ENCODE assay signal across 26 cellular contexts in the genomic region with DNA sequence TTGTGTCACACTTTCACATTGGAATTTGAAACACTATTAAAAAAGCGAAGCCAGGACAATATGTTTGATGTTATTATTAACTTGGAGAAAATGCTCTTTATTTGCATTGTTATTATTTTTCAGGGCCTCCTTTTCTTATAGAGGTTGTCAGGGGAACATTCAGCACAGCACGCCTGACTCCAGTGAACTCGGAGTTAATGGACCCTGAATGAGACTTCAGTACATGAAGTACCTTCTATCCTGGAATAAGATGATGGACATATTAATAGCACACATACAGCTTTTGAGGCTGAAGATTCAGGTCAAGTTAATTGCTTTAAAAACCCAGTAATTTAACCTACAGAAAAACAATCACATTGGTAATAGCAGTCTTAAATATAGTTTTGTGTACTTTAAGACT.
"Had no signal": no experiment of that assay in that cellular context is flagged by ENCODE, and none has a peak within 500 bp of the region (broad histone marks: within the 10 kb centered on the region; RNA-seq: fewer than 3 reads in every experiment).

No MANE protein-coding gene starts in this region.

- H3K36me3 Mint-ChIP-seq: naive thymus-derived CD8-positive, alpha-beta T cell; neural progenitor cell; stimulated activated memory B cell treated with anti-CD40 and anti-IgM and Interleukin-4, amounts not matched to agents 10 μg/mL and 1 μg/mL and 100 μg/mL, for 72 hours; type B pancreatic cell had no signal

- FAIRE-seq: keratinocyte had no signal

- H3K27ac Mint-ChIP-seq: naive thymus-derived CD8-positive, alpha-beta T cell; nephron; neural progenitor cell; stimulated activated memory B cell treated with anti-CD40 and anti-IgM and Interleukin-4, amounts not matched to agents 10 μg/mL and 1 μg/mL and 100 μg/mL, for 72 hours; stimulated activated naive CD8-positive, alpha-beta T cell treated with anti-CD3 and anti-CD28 coated beads, Interleukin-15, amount 100 ng/mL, for 72 hours; type B pancreatic cell had no signal

- H3K9me3 ChIP-seq: left lung, lower lobe of right lung, neutrophil, psoas muscle, right atrium auricular region, right lobe of liver, tibial nerve, uterus had no signal

- H3K4me1 Mint-ChIP-seq: naive thymus-derived CD8-positive, alpha-beta T cell; nephron; stimulated activated memory B cell treated with anti-CD40 and anti-IgM and Interleukin-4, amounts not matched to agents 10 μg/mL and 1 μg/mL and 100 μg/mL, for 72 hours; stimulated activated naive CD8-positive, alpha-beta T cell treated with anti-CD3 and anti-CD28 coated beads, Interleukin-15, amount 100 ng/mL, for 72 hours had no signal

- ATAC-seq: left cardiac atrium; left lung; lower lobe of right lung; naive thymus-derived CD8-positive, alpha-beta T cell; psoas muscle; right lobe of liver; stimulated activated memory B cell treated with anti-CD40 and anti-IgM and Interleukin-4, amounts not matched to agents 10 μg/mL and 1 μg/mL and 100 μg/mL, for 72 hours; stimulated activated naive CD8-positive, alpha-beta T cell treated with anti-CD3 and anti-CD28 coated beads, Interleukin-15, amount 100 ng/mL, for 72 hours had no signal

- H3K27me3 Mint-ChIP-seq: naive thymus-derived CD8-positive, alpha-beta T cell; stimulated activated memory B cell treated with anti-CD40 and anti-IgM and Interleukin-4, amounts not matched to agents 10 μg/mL and 1 μg/mL and 100 μg/mL, for 72 hours; stimulated activated naive CD8-positive, alpha-beta T cell treated with anti-CD3 and anti-CD28 coated beads, Interleukin-15, amount 100 ng/mL, for 72 hours had no signal

- H3K4me3 Mint-ChIP-seq: naive thymus-derived CD8-positive, alpha-beta T cell; nephron; neural progenitor cell; stimulated activated memory B cell treated with anti-CD40 and anti-IgM and Interleukin-4, amounts not matched to agents 10 μg/mL and 1 μg/mL and 100 μg/mL, for 72 hours; stimulated activated naive CD8-positive, alpha-beta T cell treated with anti-CD3 and anti-CD28 coated beads, Interleukin-15, amount 100 ng/mL, for 72 hours; type B pancreatic cell had no signal

- DNase-seq: kidney glomerular epithelial cell; left cardiac atrium; left lung; lower lobe of right lung; mammary epithelial cell; mesenchymal stem cell; naive thymus-derived CD8-positive, alpha-beta T cell; occipital lobe; psoas muscle; right lobe of liver; stimulated activated CD4-positive, alpha-beta T cell treated with anti-CD3 and anti-CD28 coated beads, Interleukin-1b, Interleukin-23, amount 100 ng/mL, for 48 hours; stimulated activated CD4-positive, alpha-beta T cell treated with anti-CD3 and anti-CD28 coated beads, Interleukin-2, amount 100 ng/mL, for 48 hours; stimulated activated CD4-positive, alpha-beta T cell treated with anti-CD3 and anti-CD28 coated beads, Interleukin-4, amount 100 ng/mL, for 4 hours; stimulated activated CD8-positive, alpha-beta memory T cell treated with anti-CD3 and anti-CD28 coated beads, Interleukin-4, amount 100 ng/mL, for 48 hours; stimulated activated naive CD4-positive, alpha-beta T cell treated with Interleukin-2 at 50 U/mL for 16 hours; stimulated activated naive CD8-positive, alpha-beta T cell treated with anti-CD3 and anti-CD28 coated beads, Interleukin-15, amount 100 ng/mL, for 72 hours; substantia nigra; uterus had no signal
